In genomic region chr7:42017356-42017986, GRCh38 we compare ENCODE assay signal across 23 cellular contexts.
A peak's percentile ranks its signal among the peaks of the same experiment; 100 is the strongest.
DNase-seq lines count a peak whose midpoint lies in the region; ATAC-seq, FAIRE-seq and TF ChIP-seq lines count a peak whose summit lies in the region.
"Had no signal": no experiment of that assay in that cellular context is flagged by ENCODE, and none has a peak within 500 bp of the region (broad histone marks: within the 10 kb centered on the region; RNA-seq: fewer than 3 reads in every experiment).

No MANE protein-coding gene starts in this region.

- SMC1A ChIA-PET in GM12878 (lab: Charles Lee; ENCODE audit: uncharacterized antibody, unreplicated experiment) = no interaction called here

- H3K4me3 Mint-ChIP-seq in activated T-helper 1 cell treated with anti-CD3 and anti-CD28 coated beads, Interleukin-12 subunit alpha, Interleukin-12 subunit beta, Interleukin-2, Interleukin-4 antibody, amounts not matched to agents 30 ng/mL and 10 ng/mL and 1 ng/mL, durations not matched to agents 14 hours and 24 hours and 36 hours = no peak overlapping the region
- no peak overlapping the region for H3K4me3 Mint-ChIP-seq in activated CD8-positive, alpha-beta memory T cell treated with anti-CD3 and anti-CD28 coated beads, Interleukin-2, amount 10 ng/mL, durations not matched to agents 7 days and 5 days
- H3K4me3 Mint-ChIP-seq: activated naive CD8-positive, alpha-beta T cell treated with anti-CD3 and anti-CD28 coated beads, Interleukin-2, amount 10 ng/mL, durations not matched to agents 7 days and 5 days; activated T-helper 17 cell treated with anti-CD3 and anti-CD28 coated beads, Interleukin-2, amount 50 U/mL, for 72 hours; CD4-positive, alpha-beta memory T cell had no signal

- no peak for TF ChIP-seq CTCF in GM12878 (IDR thresholded peaks at IDR 0.05 in 2 of 3, conservative IDR thresholded peaks at IDR 0.05 in 1 of 3; ENCODE audit: control insufficient read depth in 2 of 3, extremely low read depth in 1 of 3, insufficient read depth in 1 of 3, low read depth in 3 of 3, low read length in 3 of 3)

- CTCF ChIA-PET in GM12878 (lab: Yijun Ruan, JAX) = no interaction called here
- CTCF ChIA-PET in activated CD8-positive, alpha-beta memory T cell treated with anti-CD3 and anti-CD28 coated beads, Interleukin-2, amount 10 ng/mL, durations not matched to agents 7 days and 5 days (lab: Charles Lee) = no interaction called here

- H2AFZ ChIP-seq in GM12878 (ENCODE audit: control insufficient read depth, low read depth, low read length) = no peak overlapping the region

- H3K27me3 Mint-ChIP-seq in activated T-helper 1 cell treated with anti-CD3 and anti-CD28 coated beads, Interleukin-12 subunit alpha, Interleukin-12 subunit beta, Interleukin-2, Interleukin-4 antibody, amounts not matched to agents 30 ng/mL and 10 ng/mL and 1 ng/mL, durations not matched to agents 14 hours and 24 hours and 36 hours (ENCODE audit: insufficient read depth) = no peaks in the 10 kb centered on the region
- peaks cover 5% of the 10 kb centered on the region for H3K27me3 Mint-ChIP-seq in activated CD8-positive, alpha-beta memory T cell treated with anti-CD3 and anti-CD28 coated beads, Interleukin-2, amount 10 ng/mL, durations not matched to agents 7 days and 5 days

- H3K36me3 ChIP-seq in GM12878 (ENCODE audit: control insufficient read depth in 2 of 2, insufficient read depth in 2 of 2, low read length in 1 of 2) (no peaks in the 10 kb centered on the region), rectal smooth muscle tissue (ENCODE audit: control insufficient read depth, insufficient read depth, low read length) (no peaks in the 10 kb centered on the region)

- no peak for TF ChIP-seq EP300 in GM12878 (IDR thresholded peaks at IDR 0.05; ENCODE audit: borderline replicate concordance in 1 of 2, control insufficient read depth in 1 of 2, low read depth in 2 of 2, low read length in 2 of 2)

- peak; percentile 15 for DNase-seq in NAMALWA (ENCODE audit: low spot score)
- DNase-seq in GM12878 (ENCODE audit: low read depth, low spot score) = no peak
- no peak for DNase-seq in activated T-helper 1 cell treated with anti-CD3 and anti-CD28 coated beads, Interleukin-12 subunit alpha, Interleukin-12 subunit beta, Interleukin-2, Interleukin-4 antibody, amounts not matched to agents 30 ng/mL and 10 ng/mL and 1 ng/mL, durations not matched to agents 14 hours and 24 hours and 36 hours (ENCODE audit: low spot score)
- DNase-seq in activated CD8-positive, alpha-beta memory T cell treated with anti-CD3 and anti-CD28 coated beads, Interleukin-2, amount 10 ng/mL, durations not matched to agents 7 days and 5 days = no peak
- DNase-seq in cerebellum (ENCODE audit: low spot score) = no peak
- no peak for DNase-seq in cerebellar nuclear complex (lab: John Stamatoyannopoulos, UW)
- DNase-seq: ACHN; activated naive CD8-positive, alpha-beta T cell treated with anti-CD3 and anti-CD28 coated beads, Interleukin-2, amount 10 ng/mL, durations not matched to agents 7 days and 5 days; CD4-positive, alpha-beta memory T cell; dermis blood vessel endothelial cell; DMS79; foreskin keratinocyte; kidney glomerular epithelial cell; NCI-H146; NCI-H2227 treated with DMSO at 0.1 percent for 48 hours; SHP77; T-helper 2 cell; tibial artery had no signal

- no TSS peak for BruUV-seq in GM12878 (replicated peaks; lab: Mats Ljungman, UMichigan)

- H3K4me1 Mint-ChIP-seq in activated T-helper 1 cell treated with anti-CD3 and anti-CD28 coated beads, Interleukin-12 subunit alpha, Interleukin-12 subunit beta, Interleukin-2, Interleukin-4 antibody, amounts not matched to agents 30 ng/mL and 10 ng/mL and 1 ng/mL, durations not matched to agents 14 hours and 24 hours and 36 hours (ENCODE audit: low read depth) = no peaks in the 10 kb centered on the region
- no peaks in the 10 kb centered on the region for H3K4me1 Mint-ChIP-seq in activated CD8-positive, alpha-beta memory T cell treated with anti-CD3 and anti-CD28 coated beads, Interleukin-2, amount 10 ng/mL, durations not matched to agents 7 days and 5 days
- H3K4me1 Mint-ChIP-seq: CD4-positive, alpha-beta memory T cell had no signal

- in situ Hi-C loops in GM12878 (cut with MboI) = no loop called here

- H4K20me1 ChIP-seq in GM12878 (ENCODE audit: control insufficient read depth, insufficient read depth) = no peaks in the 10 kb centered on the region

- H3K4me1 ChIP-seq in GM12878 (ENCODE audit: control insufficient read depth, insufficient read depth, low read length) = 0 out of 2 replicates have a peak, but pooled peaks cover 3% of the 10 kb centered on the region
- H3K4me1 ChIP-seq in rectal smooth muscle tissue (ENCODE audit: control insufficient read depth, insufficient read depth, low read length) = peaks cover 23% of the 10 kb centered on the region
- H3K4me1 ChIP-seq: foreskin keratinocyte, tibial artery had no signal

- peak; percentile 67 for ATAC-seq in GM18868 (IDR thresholded peaks at IDR 0.05; ENCODE audit: unreplicated experiment)
- ATAC-seq in GM12878 = peak; percentile 21; the same call in 1 of the 3 replicates
- no peak for ATAC-seq in activated CD8-positive, alpha-beta memory T cell treated with anti-CD3 and anti-CD28 coated beads, Interleukin-2, amount 10 ng/mL, durations not matched to agents 7 days and 5 days
- ATAC-seq: activated CD4-positive, CD25-positive, alpha-beta regulatory T cell treated with anti-CD3 and anti-CD28 coated beads, Interleukin-2, amount 50 U/mL, for 24 hours; activated T-helper 17 cell treated with anti-CD3 and anti-CD28 coated beads, Interleukin-2, amount 50 U/mL, for 72 hours; foreskin keratinocyte had no signal

- no peak overlapping the region for H3K9ac ChIP-seq in GM12878 (ENCODE audit: control insufficient read depth, insufficient read depth, low read length)
- H3K9ac ChIP-seq in rectal smooth muscle tissue (ENCODE audit: low read length) = no peak overlapping the region

- RAD21 ChIA-PET in GM12878 (lab: Charles Lee; ENCODE audit: unreplicated experiment) = no interaction called here

- TF ChIP-seq POLR2A in GM12878 (IDR thresholded peaks at IDR 0.05; ENCODE audit: low read depth, low read length) = no peak

- H3K9me3 Mint-ChIP-seq in activated T-helper 1 cell treated with anti-CD3 and anti-CD28 coated beads, Interleukin-12 subunit alpha, Interleukin-12 subunit beta, Interleukin-2, Interleukin-4 antibody, amounts not matched to agents 30 ng/mL and 10 ng/mL and 1 ng/mL, durations not matched to agents 14 hours and 24 hours and 36 hours = peaks cover 9% of the 10 kb centered on the region
- peaks cover 7% of the 10 kb centered on the region for H3K9me3 Mint-ChIP-seq in activated CD8-positive, alpha-beta memory T cell treated with anti-CD3 and anti-CD28 coated beads, Interleukin-2, amount 10 ng/mL, durations not matched to agents 7 days and 5 days (ENCODE audit: low read depth)

- H3K27ac Mint-ChIP-seq in activated T-helper 1 cell treated with anti-CD3 and anti-CD28 coated beads, Interleukin-12 subunit alpha, Interleukin-12 subunit beta, Interleukin-2, Interleukin-4 antibody, amounts not matched to agents 30 ng/mL and 10 ng/mL and 1 ng/mL, durations not matched to agents 14 hours and 24 hours and 36 hours = no peak overlapping the region
- H3K27ac Mint-ChIP-seq in activated CD8-positive, alpha-beta memory T cell treated with anti-CD3 and anti-CD28 coated beads, Interleukin-2, amount 10 ng/mL, durations not matched to agents 7 days and 5 days = no peak overlapping the region
- H3K27ac Mint-ChIP-seq: activated naive CD8-positive, alpha-beta T cell treated with anti-CD3 and anti-CD28 coated beads, Interleukin-2, amount 10 ng/mL, durations not matched to agents 7 days and 5 days; activated T-helper 17 cell treated with anti-CD3 and anti-CD28 coated beads, Interleukin-2, amount 50 U/mL, for 72 hours; CD4-positive, alpha-beta memory T cell had no signal

- WGBS in GM12878 (ENCODE audit: insufficient coverage, insufficient replicate concordance, low lambda C conversion rate, missing lambda C conversion rate) = 0% methylated on average over 14 of the region's 14 CpGs

- H3K4me2 ChIP-seq in GM12878 (ENCODE audit: control insufficient read depth, insufficient read depth) = peak overlapping the region; percentile 11; the same call in 1 of the 2 replicates

- H3K36me3 Mint-ChIP-seq in activated T-helper 1 cell treated with anti-CD3 and anti-CD28 coated beads, Interleukin-12 subunit alpha, Interleukin-12 subunit beta, Interleukin-2, Interleukin-4 antibody, amounts not matched to agents 30 ng/mL and 10 ng/mL and 1 ng/mL, durations not matched to agents 14 hours and 24 hours and 36 hours (ENCODE audit: low read depth) = no peaks in the 10 kb centered on the region
- H3K36me3 Mint-ChIP-seq in activated CD8-positive, alpha-beta memory T cell treated with anti-CD3 and anti-CD28 coated beads, Interleukin-2, amount 10 ng/mL, durations not matched to agents 7 days and 5 days = no peaks in the 10 kb centered on the region
- H3K36me3 Mint-ChIP-seq: CD4-positive, alpha-beta memory T cell had no signal

- no peaks in the 10 kb centered on the region; a peak in 1 of 4 replicates for H3K27me3 ChIP-seq in GM12878 (replicated peaks in 1 of 2; ENCODE audit: control insufficient read depth in 2 of 2, insufficient read depth in 2 of 2, low read length in 1 of 2)
- no peaks in the 10 kb centered on the region for H3K27me3 ChIP-seq in rectal smooth muscle tissue (ENCODE audit: control insufficient read depth, insufficient read depth, low read length)
- H3K27me3 ChIP-seq: foreskin keratinocyte, tibial artery had no signal

- POLR2A ChIA-PET in GM12878 (lab: Charles Lee) = no interaction called here

- FAIRE-seq in GM12878 (lab: Jason Lieb, UNC) = no peak
- FAIRE-seq: GM19239 had no signal

- intact Hi-C loops in GM12878 (cut with micrococcal nuclease; ENCODE audit: unreplicated experiment) = no loop called here
- intact Hi-C loops in activated T-helper 1 cell treated with anti-CD3 and anti-CD28 coated beads, Interleukin-12 subunit alpha, Interleukin-12 subunit beta, Interleukin-2, Interleukin-4 antibody, amounts not matched to agents 30 ng/mL and 10 ng/mL and 1 ng/mL, durations not matched to agents 14 hours and 24 hours and 36 hours (cut with micrococcal nuclease) = no loop called here

- H3K4me3 ChIP-seq in GM12878 (no peak overlapping the region), rectal smooth muscle tissue (ENCODE audit: low read length) (no peak overlapping the region)
- H3K4me3 ChIP-seq: tibial artery had no signal

- H3K27ac ChIP-seq in GM12878 (ENCODE audit: control insufficient read depth, insufficient read depth) = no peak overlapping the region
- H3K27ac ChIP-seq in rectal smooth muscle tissue (ENCODE audit: low read depth, low read length) = peak overlapping the region; percentile 25
- H3K27ac ChIP-seq: foreskin keratinocyte, tibial artery had no signal

- peaks cover 3% of the 10 kb centered on the region; the same call in 2 of the 3 replicates for H3K9me3 ChIP-seq in GM12878 (replicated peaks; ENCODE audit: control insufficient read depth, insufficient read depth, low read length)

- H3K79me2 ChIP-seq in GM12878 (ENCODE audit: control insufficient read depth, insufficient read depth, low read length) = no peaks in the 10 kb centered on the region

- TF ChIP-seq RAD21 in GM12878 (IDR thresholded peaks at IDR 0.05; ENCODE audit: insufficient read depth, low read depth, low read length) = no peak

TF ChIP-seq in GM12878, 131 proteins besides CTCF, POLR2A, EP300 and RAD21 (continues in another document):
- no peak for TF ChIP-seq RB1 (IDR thresholded peaks at IDR 0.05; ENCODE audit: borderline replicate concordance)
